In the genomic region with DNA sequence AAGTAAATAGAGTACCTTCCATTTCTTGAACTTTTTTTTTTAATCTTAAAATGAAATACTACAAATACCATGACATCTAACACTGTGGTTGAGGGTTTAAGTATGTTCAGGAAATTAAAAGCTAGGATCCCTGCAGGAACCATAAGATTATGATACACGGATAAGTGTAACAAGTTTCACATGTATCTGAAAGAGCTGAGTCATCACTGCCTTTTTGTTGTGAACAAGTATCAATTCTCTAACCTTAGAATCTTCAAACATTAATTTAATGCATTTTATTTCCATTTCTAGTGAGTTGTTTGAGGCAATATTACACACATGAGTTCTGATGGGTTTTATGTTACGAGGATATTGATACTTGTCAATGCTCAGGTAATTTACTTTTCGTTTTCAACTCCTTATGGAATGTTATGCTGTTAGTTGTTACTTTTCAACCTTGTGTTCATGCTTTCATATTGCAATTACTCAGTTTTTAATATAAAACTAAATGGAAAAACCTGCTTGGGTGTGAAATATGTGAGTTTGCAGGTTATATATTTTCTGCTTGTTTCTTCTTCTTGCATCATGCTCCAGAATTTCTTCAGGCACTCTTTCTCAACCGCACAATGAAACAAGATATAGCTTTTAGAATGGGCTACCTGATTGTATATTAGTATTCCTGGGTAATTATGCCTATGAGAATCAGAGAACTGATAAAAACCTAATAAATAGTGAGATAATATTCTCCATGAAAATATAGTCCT, we compare ENCODE assay signal across 13 cellular contexts.
DNase-seq lines count a peak whose midpoint lies in the region; ATAC-seq and TF ChIP-seq lines count a peak whose summit lies in the region.
"Had no signal": no experiment of that assay in that cellular context is flagged by ENCODE, and none has a peak within 500 bp of the region (broad histone marks: within the 10 kb centered on the region; RNA-seq: fewer than 3 reads in every experiment).

No MANE protein-coding gene starts in this region.

- no peak overlapping the region for H3K4me3 ChIP-seq in IMR-90 (ENCODE audit: insufficient read depth, low read depth, low read length)
- H3K4me3 ChIP-seq in OCI-LY3 (ENCODE audit: low read length), result no peak overlapping the region
- no peak overlapping the region for H3K4me3 ChIP-seq in iPS-18a (ENCODE audit: low read length)

- intact Hi-C loops in IMR-90 (cut with micrococcal nuclease) (no loop called here), MCF 10A (cut with micrococcal nuclease) (no loop called here)

- no peak overlapping the region for H3K27ac ChIP-seq in IMR-90 (ENCODE audit: insufficient read depth, low read length)
- H3K27ac ChIP-seq in OCI-LY3 (ENCODE audit: low read length), result no peak overlapping the region
- H3K27ac ChIP-seq in iPS-18a (ENCODE audit: low read length), result peak overlapping the region; percentile 34
- H3K27ac ChIP-seq: C4-2B had no signal

- H3K9me3 Mint-ChIP-seq in MCF 10A (ENCODE audit: unreplicated experiment), result no peaks in the 10 kb centered on the region
- H3K9me3 Mint-ChIP-seq: H9 had no signal

- H3K18ac ChIP-seq in IMR-90 (ENCODE audit: low read depth, low read length), result no peak overlapping the region

- POLR2A ChIA-PET in IMR-90 (lab: Charles Lee; ENCODE audit: unreplicated experiment), result no interaction called here
- POLR2A ChIA-PET in MCF 10A (lab: Yijun Ruan, JAX), result no interaction called here

- dilution Hi-C loops in IMR-90 (cut with HindIII; ENCODE audit: low sequenced_read_pairs, unreplicated experiment), result no loop called here

- H3K27me3 ChIP-seq in IMR-90 (ENCODE audit: control insufficient read depth, insufficient read depth, low read length) (no peaks in the 10 kb centered on the region), OCI-LY3 (ENCODE audit: low read depth, low read length) (no peaks in the 10 kb centered on the region), iPS-18a (ENCODE audit: control insufficient read depth, insufficient read depth, low read length) (no peaks in the 10 kb centered on the region)
- H3K27me3 ChIP-seq: BE2C had no signal

- no peak overlapping the region for H2BK120ac ChIP-seq in IMR-90 (ENCODE audit: low read depth, low read length)

- no peak overlapping the region for H4K5ac ChIP-seq in IMR-90 (ENCODE audit: low read depth, low read length)

- no peak overlapping the region for H4K8ac ChIP-seq in IMR-90 (ENCODE audit: low read depth in 2 of 2, low read length in 2 of 2)

- H3K36me3 ChIP-seq in IMR-90 (ENCODE audit: control insufficient read depth, insufficient read depth, low read length) (no peaks in the 10 kb centered on the region), OCI-LY3 (replicated peaks; ENCODE audit: low read depth, low read length) (no peaks in the 10 kb centered on the region), iPS-18a (ENCODE audit: control insufficient read depth, low read depth, low read length) (no peaks in the 10 kb centered on the region)
- H3K36me3 ChIP-seq: BE2C had no signal

- no peak overlapping the region for H3K23ac ChIP-seq in IMR-90 (ENCODE audit: low read depth, low read length)

- no peak overlapping the region for H2BK20ac ChIP-seq in IMR-90 (ENCODE audit: low read depth, low read length)

- ATAC-seq in IMR-90 (ENCODE audit: low read depth) (no peak), GM21390 (IDR thresholded peaks at IDR 0.05; ENCODE audit: unreplicated experiment) (no peak)

- no peak overlapping the region for H3K27ac Mint-ChIP-seq in MCF 10A (ENCODE audit: low read depth, unreplicated experiment)
- H3K27ac Mint-ChIP-seq: CD4-positive, alpha-beta memory T cell; H9 had no signal

- no peaks in the 10 kb centered on the region for H3K27me3 Mint-ChIP-seq in MCF 10A (ENCODE audit: insufficient read depth, unreplicated experiment)
- H3K27me3 Mint-ChIP-seq: CD4-positive, alpha-beta memory T cell had no signal

- CTCF ChIA-PET in IMR-90 (lab: Yijun Ruan, JAX), result no interaction called here
- CTCF ChIA-PET in MCF 10A (lab: Yijun Ruan, JAX), result no interaction called here

- H3K4me1 Mint-ChIP-seq in MCF 10A (ENCODE audit: insufficient read depth, unreplicated experiment), result no peaks in the 10 kb centered on the region
- H3K4me1 Mint-ChIP-seq: CD4-positive, alpha-beta memory T cell; H9 had no signal

- H3K9me3 ChIP-seq in IMR-90 (ENCODE audit: control insufficient read depth, insufficient read depth, low read length) (no peaks in the 10 kb centered on the region), OCI-LY3 (ENCODE audit: insufficient read depth, low read length) (no peaks in the 10 kb centered on the region), iPS-18a (ENCODE audit: control insufficient read depth, low read depth, low read length) (no peaks in the 10 kb centered on the region)
- H3K9me3 ChIP-seq: BE2C had no signal

- H2BK15ac ChIP-seq in IMR-90 (ENCODE audit: low read depth, low read length), result no peak overlapping the region

- H2AFZ ChIP-seq in IMR-90 (replicated peaks; ENCODE audit: low read length, poor library complexity) (no peak overlapping the region), OCI-LY3 (ENCODE audit: low read depth, low read length) (peak overlapping the region; percentile 15; the same call in 1 of the 2 replicates)

- H3K56ac ChIP-seq in IMR-90 (ENCODE audit: extremely low read depth, insufficient read depth, low read length), result no peak overlapping the region

- H2BK5ac ChIP-seq in IMR-90 (ENCODE audit: low read depth, low read length, poor library complexity, severe bottlenecking), result no peak overlapping the region

- H3K9me1 ChIP-seq in IMR-90 (ENCODE audit: insufficient read depth, low read length), result no peaks in the 10 kb centered on the region

- H3K79me2 ChIP-seq in OCI-LY3 (ENCODE audit: low read length), result no peaks in the 10 kb centered on the region

- no peaks in the 10 kb centered on the region for H3K79me1 ChIP-seq in IMR-90 (ENCODE audit: low read depth in 1 of 2, low read length in 2 of 2)

- H3K4me2 ChIP-seq in IMR-90 (ENCODE audit: low read depth, low read length), result no peak overlapping the region
- peak overlapping the region; percentile 34 for H3K4me2 ChIP-seq in OCI-LY3 (ENCODE audit: low read length)

- H3K4ac ChIP-seq in IMR-90 (ENCODE audit: low read depth, low read length), result no peak overlapping the region

- no peak for TF ChIP-seq RAD21 in IMR-90 (IDR thresholded peaks at IDR 0.05; ENCODE audit: low read length)

- H3K4me1 ChIP-seq in IMR-90 (ENCODE audit: control insufficient read depth, insufficient read depth, low read length), result no peaks in the 10 kb centered on the region
- peaks cover 49% of the 10 kb centered on the region for H3K4me1 ChIP-seq in OCI-LY3 (ENCODE audit: low read length)
- H3K4me1 ChIP-seq in iPS-18a (ENCODE audit: control insufficient read depth, low read depth, low read length), result no peaks in the 10 kb centered on the region
- H3K4me1 ChIP-seq: BE2C had no signal

- no peak for TF ChIP-seq CTCF in IMR-90 (conservative IDR thresholded peaks at IDR 0.05; ENCODE audit: low read depth, low read length)
- no peak for TF ChIP-seq CTCF in OCI-LY3 (IDR thresholded peaks at IDR 0.05; ENCODE audit: low read depth, low read length)
- TF ChIP-seq CTCF in MCF 10A (IDR thresholded peaks at IDR 0.05; ENCODE audit: unreplicated experiment), result no peak

- H2AK5ac ChIP-seq in IMR-90 (ENCODE audit: low read depth, low read length), result no peak overlapping the region

- no peak overlapping the region for H2AK9ac ChIP-seq in IMR-90 (replicated peaks; ENCODE audit: low read depth, low read length, poor library complexity)

- no peak overlapping the region for H3K14ac ChIP-seq in IMR-90 (replicated peaks; ENCODE audit: low read depth, low read length)

- H3K4me3 Mint-ChIP-seq in MCF 10A (ENCODE audit: unreplicated experiment), result no peak overlapping the region
- H3K4me3 Mint-ChIP-seq: CD4-positive, alpha-beta memory T cell; H9 had no signal

- in situ Hi-C loops in IMR-90 (cut with MboI; ENCODE audit: low sequenced_read_pairs), result no loop called here

- BruUV-seq in IMR-90 (replicated peaks; lab: Mats Ljungman, UMichigan) (no TSS peak), MCF 10A (replicated peaks; lab: Mats Ljungman, UMichigan) (no TSS peak)

- DNase-seq in GM03348 (ENCODE audit: low spot score), result peak; percentile 8
- DNase-seq in IMR-90, result no peak
- no peak for DNase-seq in MCF 10A (ENCODE audit: unreplicated experiment)
- DNase-seq in NCI-H1105 treated with DMSO at 0.1 percent for 48 hours (lab: John Stamatoyannopoulos, UW), result no peak
- DNase-seq: BE2C; CD4-positive, alpha-beta memory T cell; DMS79 treated with DMSO at 0.1 percent for 48 hours; EL; H9 had no signal

- TF ChIP-seq POLR2A in IMR-90 (IDR thresholded peaks at IDR 0.05; ENCODE audit: low read depth, low read length), result no peak

- WGBS in IMR-90 (ENCODE audit: extremely low coverage in 2 of 2, insufficient read length in 1 of 2), 2 experiments, result no CpG with 5 or more reads among the region's 4 CpGs

- no peaks in the 10 kb centered on the region for H3K36me3 Mint-ChIP-seq in MCF 10A (ENCODE audit: insufficient read depth, unreplicated experiment)
- H3K36me3 Mint-ChIP-seq: CD4-positive, alpha-beta memory T cell had no signal

- H3K9ac ChIP-seq in IMR-90 (ENCODE audit: low read depth, low read length) (no peak overlapping the region), OCI-LY3 (ENCODE audit: low read length) (no peak overlapping the region), iPS-18a (ENCODE audit: low read length) (no peak overlapping the region)

- H4K91ac ChIP-seq in IMR-90 (ENCODE audit: insufficient read depth, low read depth, low read length), result no peak overlapping the region

- H4K20me1 ChIP-seq in IMR-90 (ENCODE audit: insufficient read depth, low read length), result no peaks in the 10 kb centered on the region
- H4K20me1 ChIP-seq in OCI-LY3 (ENCODE audit: insufficient read depth, low read length), result no peaks in the 10 kb centered on the region

TF ChIP-seq in IMR-90, 13 proteins besides CTCF, POLR2A, EP300 and RAD21:
- peak; percentile 65 for TF ChIP-seq NFE2L2 (IDR thresholded peaks at IDR 0.05; ENCODE audit: low read depth, low read length)
- no peak for TF ChIP-seq CHD1 (IDR thresholded peaks at IDR 0.05; ENCODE audit: low read depth, low read length)
- TF ChIP-seq MAFK (IDR thresholded peaks at IDR 0.05; ENCODE audit: low read depth, low read length), result peak; percentile 73
TF ChIP-seq in IMR-90: peak in this region for 2.
